In the genomic region with DNA sequence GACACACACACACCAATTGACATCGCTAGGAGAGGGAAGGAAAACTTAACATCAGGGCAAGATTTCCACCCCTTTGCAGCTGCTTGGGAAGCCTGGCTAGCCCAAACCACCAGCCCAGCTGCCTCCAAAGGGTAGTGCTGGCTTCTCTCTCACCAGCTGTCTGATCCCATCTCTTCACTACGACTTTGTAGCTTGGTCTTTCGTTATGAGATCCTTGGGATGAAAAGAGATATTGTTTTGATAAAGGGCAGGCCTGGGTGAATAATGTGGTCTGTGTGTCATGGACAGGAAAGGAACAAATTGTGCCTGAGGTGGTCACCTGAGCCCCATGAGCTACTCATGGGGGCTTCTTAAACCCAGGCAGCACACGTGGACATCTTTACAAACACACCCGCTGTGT, we compare ENCODE assay signal across 17 cellular contexts.
DNase-seq lines count a peak whose midpoint lies in the region; FAIRE-seq and TF ChIP-seq lines count a peak whose summit lies in the region.
"Had no signal": no experiment of that assay in that cellular context is flagged by ENCODE, and none has a peak within 500 bp of the region (broad histone marks: within the 10 kb centered on the region; RNA-seq: fewer than 3 reads in every experiment).

No MANE protein-coding gene starts in this region.

- TF ChIP-seq POLR2A in thyroid gland (IDR thresholded peaks at IDR 0.05), result no peak

- FAIRE-seq in bronchial epithelial cell (lab: Jason Lieb, UNC), result peak; percentile 40
- FAIRE-seq: GM12892, K562 had no signal

- intact Hi-C loops in cardiac septum (cut with DNase I) (no loop called here), thyroid gland (cut with DNase I) (no loop called here)

- peak in 1 of 2 donors; percentile 43 for DNase-seq in cardiac muscle cell (ENCODE audit: low read depth in 1 of 2, low spot score in 1 of 2)
- no peak for DNase-seq in cardiac septum (ENCODE audit: low spot score)
- no peak for DNase-seq in bronchial epithelial cell (ENCODE audit: low read depth)
- peak; percentile 92 for DNase-seq in myocyte (ENCODE audit: low read depth)
- DNase-seq in thyroid gland, result peak in 1 of 2 donors; percentile 13
- no peak for DNase-seq in kidney glomerular epithelial cell (lab: John Stamatoyannopoulos, UW)
- no peak for DNase-seq in NCI-H345 (lab: John Stamatoyannopoulos, UW)
- DNase-seq in stimulated activated naive CD4-positive, alpha-beta T cell (lab: John Stamatoyannopoulos, UW), result no peak
- DNase-seq: 8988T; CD8-positive, alpha-beta memory T cell; MV-4-11; NCI-H1417 treated with DMSO at 0.1 percent for 48 hours; NCI-H2029; NCI-H2171 treated with DMSO at 0.1 percent for 48 hours had no signal

- no peaks in the 10 kb centered on the region for H3K36me3 ChIP-seq in cardiac muscle cell
- H3K36me3 ChIP-seq in bronchial epithelial cell (ENCODE audit: control insufficient read depth, insufficient read depth, low read length), result no peaks in the 10 kb centered on the region
- no peaks in the 10 kb centered on the region for H3K36me3 ChIP-seq in thyroid gland

- no peak overlapping the region for H3K4me3 ChIP-seq in cardiac muscle cell
- no peak overlapping the region for H3K4me3 ChIP-seq in bronchial epithelial cell (ENCODE audit: low read depth, low read length)
- H3K4me3 ChIP-seq in thyroid gland (replicated peaks in 1 of 3), result no peak overlapping the region
- H3K4me3 ChIP-seq: GM23338, K562 had no signal

- H3K4me1 ChIP-seq in cardiac muscle cell (ENCODE audit: low read depth) (peaks cover 75% of the 10 kb centered on the region), thyroid gland (peaks cover 53 to 64% of the 10 kb centered on the region in 2 donors)

- TF ChIP-seq CTCF in cardiac muscle cell (IDR thresholded peaks at IDR 0.05; ENCODE audit: low read depth, low read length) (no peak), bronchial epithelial cell (IDR thresholded peaks at IDR 0.05; ENCODE audit: insufficient read depth, low read length, severe bottlenecking) (no peak), thyroid gland (IDR thresholded peaks at IDR 0.05) (no peak)

- peak overlapping the region; percentile 81 for H3K27ac ChIP-seq in cardiac muscle cell
- peak overlapping the region; percentile 87 to 92 (median 89) for H3K27ac ChIP-seq in thyroid gland

- H3K9me3 ChIP-seq in cardiac muscle cell (ENCODE audit: low read depth) (no peaks in the 10 kb centered on the region), thyroid gland (no peaks in the 10 kb centered on the region)

- 65 to 70% methylated on average over 5 of the region's 5 CpGs for WGBS in thyroid gland, 2 donors

- H3K27me3 ChIP-seq in cardiac muscle cell, result no peaks in the 10 kb centered on the region
- H3K27me3 ChIP-seq in bronchial epithelial cell (ENCODE audit: control insufficient read depth, insufficient read depth, low read length), result no peaks in the 10 kb centered on the region
- no peaks in the 10 kb centered on the region for H3K27me3 ChIP-seq in thyroid gland
